In genomic region chr13:98537306-98537705, GRCh38 we compare ENCODE assay signal across 17 cellular contexts. TPM values are rescaled to one million over a fixed set of nuclear protein-coding genes. Genes with fewer than 3 reads are reported as not detected.
DNase-seq lines count a peak whose midpoint lies in the region; ATAC-seq and TF ChIP-seq lines count a peak whose summit lies in the region.
"Had no signal": no experiment of that assay in that cellular context is flagged by ENCODE, and none has a peak within 500 bp of the region (broad histone marks: within the 10 kb centered on the region; RNA-seq: fewer than 3 reads in every experiment).

No MANE protein-coding gene starts in this region.

- no peak for DNase-seq in CD8-positive, alpha-beta memory T cell
- no peak for DNase-seq in stimulated activated effector memory CD8-positive, alpha-beta T cell treated with anti-CD3 and anti-CD28 coated beads, Interleukin-12 subunit alpha, Interleukin-12 subunit beta, amount 100 ng/mL, for 72 hours (ENCODE audit: low spot score in 2 of 2)
- DNase-seq in smooth muscle cell (lab: John Stamatoyannopoulos, UW; ENCODE audit: unreplicated experiment), result no peak
- DNase-seq in A172 (ENCODE audit: low spot score), result no peak
- DNase-seq: adrenal gland, AML-193, GDM1, left lung, NCI-H1092, NCI-H2107, NCI-H526 treated with DMSO at 0.1 percent for 48 hours, right lobe of liver had no signal

- no peaks in the 10 kb centered on the region for H3K9me3 Mint-ChIP-seq in CD8-positive, alpha-beta memory T cell
- no peaks in the 10 kb centered on the region for H3K9me3 Mint-ChIP-seq in dendritic cell treated with granulocyte-macrophage colony-stimulating factor and Interleukin-4, amounts not matched to agents 40 ng/mL and 50 ng/mL, for 4 days
- H3K9me3 Mint-ChIP-seq in stimulated activated effector memory CD8-positive, alpha-beta T cell treated with anti-CD3 and anti-CD28 coated beads, Interleukin-12 subunit alpha, Interleukin-12 subunit beta, amount 100 ng/mL, for 72 hours, result no peaks in the 10 kb centered on the region

- CTCF ChIA-PET in CD8-positive, alpha-beta memory T cell (lab: Charles Lee), result interaction anchor here (0.9 to 1.0 kb wide), 2 partner anchors 11 to 25 kb away, joined by 3 read pairs; no protein-coding TSS in a partner anchor

- ATAC-seq in stimulated activated effector memory CD8-positive, alpha-beta T cell treated with anti-CD3 and anti-CD28 coated beads, Interleukin-12 subunit alpha, Interleukin-12 subunit beta, amount 100 ng/mL, for 72 hours, result no peak
- no peak for ATAC-seq in GM18873 (IDR thresholded peaks at IDR 0.05; ENCODE audit: low FRiP score, unreplicated experiment)
- ATAC-seq: left lung had no signal

- peaks cover 100% of the 10 kb centered on the region for H4K20me1 ChIP-seq in smooth muscle cell (ENCODE audit: low read depth)

- H3K4me1 Mint-ChIP-seq in CD8-positive, alpha-beta memory T cell, result peaks cover 88 to 96% (median 93%) of the 10 kb centered on the region in 3 donors
- H3K4me1 Mint-ChIP-seq in dendritic cell treated with granulocyte-macrophage colony-stimulating factor and Interleukin-4, amounts not matched to agents 40 ng/mL and 50 ng/mL, for 4 days (ENCODE audit: low read depth), result peaks cover 46% of the 10 kb centered on the region
- H3K4me1 Mint-ChIP-seq in stimulated activated effector memory CD8-positive, alpha-beta T cell treated with anti-CD3 and anti-CD28 coated beads, Interleukin-12 subunit alpha, Interleukin-12 subunit beta, amount 100 ng/mL, for 72 hours, result peaks cover 95% of the 10 kb centered on the region

- no peaks in the 10 kb centered on the region for H3K27me3 Mint-ChIP-seq in CD8-positive, alpha-beta memory T cell
- H3K27me3 Mint-ChIP-seq in dendritic cell treated with granulocyte-macrophage colony-stimulating factor and Interleukin-4, amounts not matched to agents 40 ng/mL and 50 ng/mL, for 4 days, result no peaks in the 10 kb centered on the region

- no peak overlapping the region for H3K4me3 ChIP-seq in CD8-positive, alpha-beta memory T cell (ENCODE audit: low read length)
- H3K4me3 ChIP-seq in smooth muscle cell, result no peak overlapping the region
- H3K4me3 ChIP-seq: adrenal gland, HAP-1, left lung, right lobe of liver had no signal

- POLR2A ChIA-PET in CD8-positive, alpha-beta memory T cell (lab: Charles Lee), result interaction anchor here (0.6 kb wide), 1 partner anchor 119 kb away, joined by 3 read pairs; no protein-coding TSS in a partner anchor

- H3K79me2 ChIP-seq in smooth muscle cell (ENCODE audit: low read depth), result peaks cover 100% of the 10 kb centered on the region

- H3K36me3 Mint-ChIP-seq in CD8-positive, alpha-beta memory T cell, result peaks cover 3 to 39% (median 5%) of the 10 kb centered on the region in 3 donors
- H3K36me3 Mint-ChIP-seq in dendritic cell treated with granulocyte-macrophage colony-stimulating factor and Interleukin-4, amounts not matched to agents 40 ng/mL and 50 ng/mL, for 4 days (ENCODE audit: low read depth), result peaks cover 26% of the 10 kb centered on the region
- H3K36me3 Mint-ChIP-seq in stimulated activated effector memory CD8-positive, alpha-beta T cell treated with anti-CD3 and anti-CD28 coated beads, Interleukin-12 subunit alpha, Interleukin-12 subunit beta, amount 100 ng/mL, for 72 hours, result peaks cover 82% of the 10 kb centered on the region

- 93% methylated on average over 14 of the region's 14 CpGs for WGBS in smooth muscle cell (ENCODE audit: low lambda C conversion rate)

- no peak overlapping the region for H3K4me2 ChIP-seq in smooth muscle cell
- H3K4me2 ChIP-seq: KMS-11 had no signal

- no peaks in the 10 kb centered on the region for H3F3A ChIP-seq in smooth muscle cell (ENCODE audit: low read depth)

- peak overlapping the region in 2 of 7 donors; percentile 20 to 56 for H3K4me3 Mint-ChIP-seq in CD8-positive, alpha-beta memory T cell
- no peak overlapping the region for H3K4me3 Mint-ChIP-seq in dendritic cell treated with granulocyte-macrophage colony-stimulating factor and Interleukin-4, amounts not matched to agents 40 ng/mL and 50 ng/mL, for 4 days
- H3K4me3 Mint-ChIP-seq in stimulated activated effector memory CD8-positive, alpha-beta T cell treated with anti-CD3 and anti-CD28 coated beads, Interleukin-12 subunit alpha, Interleukin-12 subunit beta, amount 100 ng/mL, for 72 hours, result peak overlapping the region; percentile 24

- H3K4me1 ChIP-seq in CD8-positive, alpha-beta memory T cell (ENCODE audit: insufficient read depth, low read length), result peaks cover 89% of the 10 kb centered on the region
- peaks cover 10% of the 10 kb centered on the region for H3K4me1 ChIP-seq in smooth muscle cell (ENCODE audit: low read depth)
- H3K4me1 ChIP-seq: HAP-1 had no signal

- H3K9ac ChIP-seq in smooth muscle cell (ENCODE audit: low read depth), result no peak overlapping the region
- H3K9ac ChIP-seq: KMS-11 had no signal

- H3K9me3 ChIP-seq in CD8-positive, alpha-beta memory T cell (ENCODE audit: low read length), result no peaks in the 10 kb centered on the region
- H3K9me3 ChIP-seq in KOPT-K1 (ENCODE audit: insufficient read depth, low read length, poor library complexity, severe bottlenecking), result no peaks in the 10 kb centered on the region
- no peaks in the 10 kb centered on the region for H3K9me3 ChIP-seq in smooth muscle cell (replicated peaks; ENCODE audit: low read depth)
- H3K9me3 ChIP-seq: adrenal gland, HAP-1, left lung, right lobe of liver had no signal

- no peak for TF ChIP-seq CTCF in smooth muscle cell (IDR thresholded peaks at IDR 0.05; ENCODE audit: borderline replicate concordance, insufficient read depth, poor library complexity, severe bottlenecking)

- H3K27me3 ChIP-seq in CD8-positive, alpha-beta memory T cell (ENCODE audit: insufficient read depth, low read length, poor library complexity, severe bottlenecking), result no peaks in the 10 kb centered on the region
- no peaks in the 10 kb centered on the region for H3K27me3 ChIP-seq in smooth muscle cell (ENCODE audit: low read depth)
- H3K27me3 ChIP-seq: adrenal gland, left lung, right lobe of liver had no signal

- intact Hi-C loops in dendritic cell treated with granulocyte-macrophage colony-stimulating factor and Interleukin-4, amounts not matched to agents 40 ng/mL and 50 ng/mL, for 4 days (cut with micrococcal nuclease), result no loop called here

- no peaks in the 10 kb centered on the region for H3K36me3 ChIP-seq in CD8-positive, alpha-beta memory T cell (ENCODE audit: insufficient read depth, low read length)
- H3K36me3 ChIP-seq in KOPT-K1 (ENCODE audit: insufficient read depth, low read length), result no peaks in the 10 kb centered on the region
- H3K36me3 ChIP-seq in smooth muscle cell (ENCODE audit: low read depth), result no peaks in the 10 kb centered on the region
- H3K36me3 ChIP-seq: adrenal gland, HAP-1, right lobe of liver had no signal

- peak overlapping the region in 5 of 8 donors; percentile 2 to 84 (median 47) for H3K27ac Mint-ChIP-seq in CD8-positive, alpha-beta memory T cell
- peak overlapping the region; percentile 9 for H3K27ac Mint-ChIP-seq in dendritic cell treated with granulocyte-macrophage colony-stimulating factor and Interleukin-4, amounts not matched to agents 40 ng/mL and 50 ng/mL, for 4 days
- peak overlapping the region; percentile 79 for H3K27ac Mint-ChIP-seq in stimulated activated effector memory CD8-positive, alpha-beta T cell treated with anti-CD3 and anti-CD28 coated beads, Interleukin-12 subunit alpha, Interleukin-12 subunit beta, amount 100 ng/mL, for 72 hours

- H2AFZ ChIP-seq in smooth muscle cell (ENCODE audit: low read depth), result no peak overlapping the region

- no peak overlapping the region for H3K27ac ChIP-seq in CD8-positive, alpha-beta memory T cell (ENCODE audit: low read depth, low read length)
- peak overlapping the region; percentile 3 for H3K27ac ChIP-seq in KOPT-K1 (ENCODE audit: low read depth, low read length, poor library complexity, severe bottlenecking)
- H3K27ac ChIP-seq in smooth muscle cell (ENCODE audit: low read depth), result no peak overlapping the region
- H3K27ac ChIP-seq: adrenal gland, KMS-11, left lung, right lobe of liver had no signal

RNA-seq across cellular contexts. Expression of gene STK24, which starts 39.6 kb away (rescaled TPM):
- 100 to 1,000 TPM; 149 to 150 TPM for total RNA-seq in CD8-positive, alpha-beta memory T cell
- polyA plus RNA-seq in CD8-positive, alpha-beta memory T cell, result 63.6 TPM
- total RNA-seq in smooth muscle cell, result 76.6 and 89.1 TPM in 2 replicates
- 80.2 and 105 TPM in 2 replicates for polyA plus RNA-seq in smooth muscle cell
- 105 and 121 TPM in 2 replicates for total RNA-seq in A172 (2014; rRNA removed; shearing (Covaris generic))

Comparison
In these comparisons a context has a peak if more than half of its experiments do, and no peak if none do; other contexts are left out.
1. H3K27ac Mint-ChIP-seq: peak in every context shown above with its lines; median percentile 79 in stimulated activated effector memory CD8-positive, alpha-beta T cell treated with anti-CD3 and anti-CD28 coated beads, Interleukin-12 subunit alpha, Interleukin-12 subunit beta, amount 100 ng/mL, for 72 hours; 47 in CD8-positive, alpha-beta memory T cell; 9 in dendritic cell treated with granulocyte-macrophage colony-stimulating factor and Interleukin-4, amounts not matched to agents 40 ng/mL and 50 ng/mL, for 4 days.